Comparison of ENCODE assay signal across 11 cellular contexts in genomic region chr12:11568762-11569478, GRCh38.
DNase-seq lines count a peak whose midpoint lies in the region; ATAC-seq and TF ChIP-seq lines count a peak whose summit lies in the region.
"Had no signal": no experiment of that assay in that cellular context is flagged by ENCODE, and none has a peak within 500 bp of the region (broad histone marks: within the 10 kb centered on the region; RNA-seq: fewer than 3 reads in every experiment).

No MANE protein-coding gene starts in this region.

- peaks cover 2% of the 10 kb centered on the region for H3K36me3 Mint-ChIP-seq in nephron progenitor cell (ENCODE audit: low read depth)

- peak overlapping the region; percentile 74 for H3K27ac Mint-ChIP-seq in nephron progenitor cell
- H3K27ac Mint-ChIP-seq: natural killer cell treated with Interleukin-12 subunit alpha and Interleukin-12 subunit beta and Interleukin-15 and Interleukin-18, amount 100 ng/mL, for 72 hours had no signal

- H3K4me3 Mint-ChIP-seq in nephron progenitor cell, result no peak overlapping the region
- H3K4me3 Mint-ChIP-seq: natural killer cell treated with Interleukin-12 subunit alpha and Interleukin-12 subunit beta and Interleukin-15 and Interleukin-18, amount 100 ng/mL, for 72 hours had no signal

- H3K9me3 Mint-ChIP-seq in nephron progenitor cell, result peaks cover 15% of the 10 kb centered on the region
- H3K9me3 Mint-ChIP-seq: natural killer cell treated with Interleukin-12 subunit alpha and Interleukin-12 subunit beta and Interleukin-15 and Interleukin-18, amount 100 ng/mL, for 72 hours had no signal

- DNase-seq in nephron progenitor cell, result no peak
- DNase-seq in ecto neural progenitor cell (ENCODE audit: low spot score), result no peak
- DNase-seq in COLO668 (lab: John Stamatoyannopoulos, UW; ENCODE audit: unreplicated experiment), result no peak
- no peak for DNase-seq in iPS-NIHi7 (ENCODE audit: extremely low spot score)
- DNase-seq in activated T-cell treated with anti-CD3 and anti-CD28 coated beads, Interleukin-2, amount 50 U/mL, for 1 hour, result no peak
- DNase-seq: DMS79; stimulated activated CD4-positive, alpha-beta T cell treated with anti-CD3 and anti-CD28 coated beads, Interleukin-4, amount 100 ng/mL, for 1 hour had no signal

- TF ChIP-seq CTCF in nephron progenitor cell (IDR thresholded peaks at IDR 0.05), result no peak

- H3K4me1 Mint-ChIP-seq in nephron progenitor cell, result peaks cover 16% of the 10 kb centered on the region

- ATAC-seq in GM18861 (IDR thresholded peaks at IDR 0.05; ENCODE audit: unreplicated experiment), result peak; percentile 76
- ATAC-seq in GM21717 (IDR thresholded peaks at IDR 0.05; ENCODE audit: unreplicated experiment), result peak; percentile 80
- ATAC-seq in HG03280 (IDR thresholded peaks at IDR 0.05; ENCODE audit: unreplicated experiment), result peak; percentile 94
- ATAC-seq: natural killer cell treated with Interleukin-12 subunit alpha and Interleukin-12 subunit beta and Interleukin-15 and Interleukin-18, amount 100 ng/mL, for 72 hours had no signal

- H3K27me3 Mint-ChIP-seq in nephron progenitor cell (ENCODE audit: low read depth, poor library complexity), result peaks cover 4% of the 10 kb centered on the region
